ENCODE assay signal across 9 cellular contexts in the genomic region with DNA sequence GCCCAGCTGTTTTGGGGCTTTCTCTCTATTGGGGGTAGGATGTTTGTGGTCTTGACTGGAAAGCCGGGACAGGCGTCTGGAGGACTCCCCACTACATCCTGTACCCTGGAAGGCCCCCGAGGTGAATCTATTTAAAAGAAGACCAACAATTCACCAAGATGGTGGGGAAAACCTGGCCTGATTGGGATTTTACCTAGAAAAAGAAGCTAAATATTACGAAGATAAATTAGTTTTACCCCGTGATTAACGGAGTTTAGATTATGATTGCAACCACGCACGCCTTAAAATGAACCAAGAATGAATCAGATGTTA. TPM values are rescaled to one million over a fixed set of nuclear protein-coding genes. Genes with fewer than 3 reads are reported as not detected.
DNase-seq lines count a peak whose midpoint lies in the region; ATAC-seq, FAIRE-seq and TF ChIP-seq lines count a peak whose summit lies in the region.
"Had no signal": no experiment of that assay in that cellular context is flagged by ENCODE, and none has a peak within 500 bp of the region (broad histone marks: within the 10 kb centered on the region; RNA-seq: fewer than 3 reads in every experiment).

No MANE protein-coding gene starts in this region.

- H3K36me3 ChIP-seq in gastroesophageal sphincter (no peaks in the 10 kb centered on the region), small intestine (ENCODE audit: control insufficient read depth in 2 of 2, insufficient read depth in 2 of 2, low read length in 2 of 2) (no peaks in the 10 kb centered on the region)

- TF ChIP-seq POLR2A in gastroesophageal sphincter (IDR thresholded peaks at IDR 0.05) = no peak

- TF ChIP-seq CTCF in GM20000 (IDR thresholded peaks at IDR 0.05; ENCODE audit: extremely low read depth, missing control alignments) (no peak), gastroesophageal sphincter (IDR thresholded peaks at IDR 0.05) (no peak)

- TF ChIP-seq EP300 in gastroesophageal sphincter (IDR thresholded peaks at IDR 0.05) = no peak

- peak; percentile 56 for DNase-seq in GM20000 (ENCODE audit: low spot score)
- peak; percentile 62 for DNase-seq in T-helper 22 cell (ENCODE audit: low read depth)
- DNase-seq in small intestine = no peak
- DNase-seq in NAMALWA (ENCODE audit: low spot score) = no peak
- no peak for DNase-seq in NCI-H1105 (lab: John Stamatoyannopoulos, UW)
- DNase-seq in activated CD4-positive, alpha-beta T cell treated with anti-CD3 and anti-CD28 coated beads, Interleukin-2, amount 50 U/mL, for 4 hours = no peak

- H3K4me3 ChIP-seq in gastroesophageal sphincter (peak overlapping the region; percentile 47 to 97), small intestine (ENCODE audit: low read depth in 1 of 2, low read length in 2 of 2) (peak overlapping the region in 1 of 2 donors; percentile 86)

- ATAC-seq in gastroesophageal sphincter = no peak
- no peak for ATAC-seq in GM21423 (IDR thresholded peaks at IDR 0.05; ENCODE audit: unreplicated experiment)

- H3K27ac ChIP-seq in gastroesophageal sphincter = peak overlapping the region in 3 of 4 donors; percentile 89 to 95 (median 91)
- H3K27ac ChIP-seq in small intestine (ENCODE audit: low read depth in 1 of 2, low read length in 1 of 2) = peak overlapping the region; percentile 14 to 62
- H3K27ac ChIP-seq: epithelial cell of prostate had no signal

- H3K4me1 ChIP-seq in gastroesophageal sphincter (peaks cover 0 to 51% (median 34%) of the 10 kb centered on the region in 3 donors), small intestine (ENCODE audit: control insufficient read depth in 2 of 2, insufficient read depth in 1 of 2, low read depth in 1 of 2, low read length in 1 of 2) (no peaks in the 10 kb centered on the region)

- 19 to 31% methylated on average over 5 to 6 of the region's 8 CpGs for WGBS in gastroesophageal sphincter (ENCODE audit: low coverage in 1 of 2), 2 donors
- 18 to 22% (median 20%) methylated on average over 8 of the region's 8 CpGs for WGBS in small intestine, 3 donors

- FAIRE-seq in small intestine (lab: Jason Lieb, UNC) = no peak

- H3K9me3 ChIP-seq in gastroesophageal sphincter (no peaks in the 10 kb centered on the region), small intestine (ENCODE audit: control insufficient read depth, low read depth) (no peaks in the 10 kb centered on the region)

- H3K27me3 ChIP-seq in gastroesophageal sphincter (peaks cover 9% of the 10 kb centered on the region), small intestine (ENCODE audit: control insufficient read depth in 2 of 2, insufficient read depth in 2 of 2, low read length in 2 of 2) (no peaks in the 10 kb centered on the region)

RNA-seq across cellular contexts. Expression of a gene that starts 0.8 kb away (rescaled TPM):
- total RNA-seq in gastroesophageal sphincter = 10 to 100 TPM; 24.4 to 56.6 (median 35.7) TPM
- polyA plus RNA-seq in small intestine = 1 to 10 TPM; 1.1 to 2.8 (median 1.6) TPM

RNA-seq across cellular contexts. Expression of a gene that starts 5.3 kb away (rescaled TPM):
- under 1 TPM in 1 of 4 donors, not detected in 3; 0.40 TPM for total RNA-seq in gastroesophageal sphincter
- 1 to 10 TPM; 2.4 to 3.9 (median 3.4) TPM for polyA plus RNA-seq in small intestine

RNA-seq across cellular contexts. Expression of a gene that starts 50.9 kb away (rescaled TPM):
- 10 to 100 TPM; 16.6 to 36.6 (median 26.6) TPM for total RNA-seq in gastroesophageal sphincter
- 100 to 1,000 TPM in 2 of 3 donors, 10 to 100 TPM in 1; 53.0 to 135 (median 112) TPM for polyA plus RNA-seq in small intestine

Comparison
In these comparisons a context has a peak if more than half of its experiments do, and no peak if none do; other contexts are left out.
1. DNase-seq: peak in GM20000 (single experiment) and T-helper 22 cell (single experiment); none in small intestine (single experiment), NAMALWA (single experiment), NCI-H1105 (single experiment) and activated CD4-positive, alpha-beta T cell treated with anti-CD3 and anti-CD28 coated beads, Interleukin-2, amount 50 U/mL, for 4 hours (0 of 2).